Comparison of ENCODE assay signal across 14 cellular contexts in the genomic region with DNA sequence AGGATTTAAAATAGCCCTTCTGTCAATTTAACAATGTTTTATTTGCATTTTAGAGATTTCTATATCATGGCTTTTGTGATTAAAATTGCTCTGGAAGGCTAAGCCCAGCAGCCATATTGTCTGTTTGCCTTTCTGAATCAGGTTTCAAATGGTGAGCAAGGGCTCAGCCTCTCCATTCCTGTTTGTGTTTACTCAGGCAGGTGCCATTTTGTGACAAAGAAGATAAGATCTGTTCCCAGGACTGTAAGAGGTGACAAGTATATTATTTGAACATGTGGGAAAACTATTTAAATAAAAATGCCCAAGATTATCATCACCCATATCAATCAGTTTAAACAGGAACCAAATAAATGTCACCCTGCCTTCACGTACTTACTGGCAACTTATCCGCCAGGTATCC.
"Had no signal": no experiment of that assay in that cellular context is flagged by ENCODE, and none has a peak within 500 bp of the region (broad histone marks: within the 10 kb centered on the region; RNA-seq: fewer than 3 reads in every experiment).

No MANE protein-coding gene starts in this region.

- H3K27ac ChIP-seq: heart left ventricle had no signal

- H3K4me3 ChIP-seq: heart left ventricle had no signal

- DNase-seq: activated CD4-positive, alpha-beta T cell treated with anti-CD3 and anti-CD28 coated beads for 48 hours; activated naive CD4-positive, alpha-beta T cell; activated naive CD8-positive, alpha-beta T cell treated with anti-CD3 and anti-CD28 coated beads, Interleukin-2, amount 50 U/mL, for 24 hours; effector CD4-positive, alpha-beta T cell; heart left ventricle; naive thymus-derived CD8-positive, alpha-beta T cell; posterior cingulate gyrus; right cardiac atrium; small intestine; trophoblast cell had no signal

- H3K4me1 ChIP-seq: heart left ventricle had no signal

- FAIRE-seq: colon, frontal cortex, small intestine had no signal

- ATAC-seq: activated naive CD8-positive, alpha-beta T cell treated with anti-CD3 and anti-CD28 coated beads, Interleukin-2, amount 50 U/mL, for 24 hours; heart left ventricle; naive thymus-derived CD8-positive, alpha-beta T cell; right cardiac atrium; stimulated activated effector memory CD8-positive, alpha-beta T cell treated with anti-CD3 and anti-CD28 coated beads, Interleukin-12 subunit alpha, Interleukin-12 subunit beta, amount 100 ng/mL, for 72 hours; WTC11 had no signal

- H3K36me3 ChIP-seq: heart left ventricle had no signal

- H3K27me3 ChIP-seq: heart left ventricle had no signal
